17 cellular contexts compared by ENCODE assay signal in the genomic region with DNA sequence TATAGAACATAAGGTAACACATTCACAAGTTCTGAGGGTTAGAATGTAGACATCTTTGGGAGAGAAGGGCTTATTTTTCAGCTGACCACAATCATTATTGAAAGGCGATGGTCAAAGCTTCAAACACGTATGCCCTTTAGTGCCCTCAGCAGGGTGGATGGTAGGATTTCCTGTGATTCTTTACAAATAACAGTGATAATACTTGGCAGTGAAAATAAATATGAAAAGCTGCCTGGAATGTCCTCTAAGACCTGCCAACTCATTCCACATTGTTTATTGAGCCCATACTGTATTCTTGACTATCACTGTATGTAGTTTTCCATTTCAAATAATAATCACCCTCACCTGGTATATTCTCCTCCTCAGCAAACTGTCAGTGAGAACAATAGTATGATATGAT. TPM values are rescaled to one million over a fixed set of nuclear protein-coding genes. Genes with fewer than 3 reads are reported as not detected.
"Had no signal": no experiment of that assay in that cellular context is flagged by ENCODE, and none has a peak within 500 bp of the region (broad histone marks: within the 10 kb centered on the region; RNA-seq: fewer than 3 reads in every experiment).

No MANE protein-coding gene starts in this region.

- H3K27me3 ChIP-seq: heart left ventricle, stomach had no signal

- ATAC-seq: heart left ventricle; left colon; mucosa of descending colon; naive thymus-derived CD8-positive, alpha-beta T cell; right cardiac atrium had no signal

- H3K27ac ChIP-seq: stomach had no signal

- H3K9me3 ChIP-seq: mucosa of descending colon had no signal

- DNase-seq: effector CD4-positive, alpha-beta T cell; endodermal cell; heart left ventricle; hippocampal formation; left colon; mucosa of descending colon; naive thymus-derived CD8-positive, alpha-beta T cell; posterior cingulate gyrus; right cardiac atrium; stimulated activated CD4-positive, alpha-beta T cell treated with anti-CD3 and anti-CD28 coated beads, Interleukin-2, amount 100 ng/mL, for 24 hours; stimulated activated naive CD4-positive, alpha-beta T cell; stomach; trophoblast cell had no signal

- H3K4me3 ChIP-seq: heart left ventricle, mucosa of descending colon, stomach had no signal

- H3K36me3 ChIP-seq: heart left ventricle, stomach had no signal

- FAIRE-seq: frontal cortex had no signal

RNA-seq across cellular contexts. Expression of a gene that starts 13.7 kb away (rescaled TPM):
- total RNA-seq: endodermal cell, glomerular endothelial cell, kidney epithelial cell, osteocyte had no signal
